Comparison of ENCODE assay signal across 2 cellular contexts in the genomic region with DNA sequence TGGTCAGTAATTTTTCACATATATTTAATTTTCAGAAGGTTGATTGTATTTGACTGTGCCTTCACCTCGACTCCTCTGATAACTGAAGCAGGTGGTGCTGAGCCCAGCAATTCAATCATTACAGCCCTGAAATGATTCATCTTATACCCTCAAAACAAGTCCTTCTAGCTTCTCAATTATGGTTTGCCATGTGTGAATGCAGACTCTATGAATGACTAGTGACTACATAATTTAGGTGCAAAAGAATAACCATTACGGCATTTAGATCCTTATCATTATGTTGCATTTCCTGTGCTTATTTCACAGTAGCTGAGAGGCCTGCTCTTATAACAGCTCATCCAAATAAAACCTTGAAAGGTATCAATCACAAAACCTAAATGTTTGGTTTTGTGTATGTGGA.
TF ChIP-seq lines count a peak whose summit lies in the region.

No MANE protein-coding gene starts in this region.

TF ChIP-seq in SK-N-SH, 30 proteins besides CTCF, POLR2A, EP300 and RAD21 (continued from another document):
- TF ChIP-seq, protein P1, sequence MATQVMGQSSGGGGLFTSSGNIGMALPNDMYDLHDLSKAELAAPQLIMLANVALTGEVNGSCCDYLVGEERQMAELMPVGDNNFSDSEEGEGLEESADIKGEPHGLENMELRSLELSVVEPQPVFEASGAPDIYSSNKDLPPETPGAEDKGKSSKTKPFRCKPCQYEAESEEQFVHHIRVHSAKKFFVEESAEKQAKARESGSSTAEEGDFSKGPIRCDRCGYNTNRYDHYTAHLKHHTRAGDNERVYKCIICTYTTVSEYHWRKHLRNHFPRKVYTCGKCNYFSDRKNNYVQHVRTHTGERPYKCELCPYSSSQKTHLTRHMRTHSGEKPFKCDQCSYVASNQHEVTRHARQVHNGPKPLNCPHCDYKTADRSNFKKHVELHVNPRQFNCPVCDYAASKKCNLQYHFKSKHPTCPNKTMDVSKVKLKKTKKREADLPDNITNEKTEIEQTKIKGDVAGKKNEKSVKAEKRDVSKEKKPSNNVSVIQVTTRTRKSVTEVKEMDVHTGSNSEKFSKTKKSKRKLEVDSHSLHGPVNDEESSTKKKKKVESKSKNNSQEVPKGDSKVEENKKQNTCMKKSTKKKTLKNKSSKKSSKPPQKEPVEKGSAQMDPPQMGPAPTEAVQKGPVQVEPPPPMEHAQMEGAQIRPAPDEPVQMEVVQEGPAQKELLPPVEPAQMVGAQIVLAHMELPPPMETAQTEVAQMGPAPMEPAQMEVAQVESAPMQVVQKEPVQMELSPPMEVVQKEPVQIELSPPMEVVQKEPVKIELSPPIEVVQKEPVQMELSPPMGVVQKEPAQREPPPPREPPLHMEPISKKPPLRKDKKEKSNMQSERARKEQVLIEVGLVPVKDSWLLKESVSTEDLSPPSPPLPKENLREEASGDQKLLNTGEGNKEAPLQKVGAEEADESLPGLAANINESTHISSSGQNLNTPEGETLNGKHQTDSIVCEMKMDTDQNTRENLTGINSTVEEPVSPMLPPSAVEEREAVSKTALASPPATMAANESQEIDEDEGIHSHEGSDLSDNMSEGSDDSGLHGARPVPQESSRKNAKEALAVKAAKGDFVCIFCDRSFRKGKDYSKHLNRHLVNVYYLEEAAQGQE (IDR thresholded peaks at IDR 0.05; ENCODE audit: low read depth, low read length): no peak
- TF ChIP-seq NRF1 (IDR thresholded peaks at IDR 0.05; ENCODE audit: low read depth, low read length): no peak
- no peak for TF ChIP-seq RCOR1 (IDR thresholded peaks at IDR 0.05; ENCODE audit: low read length)
- TF ChIP-seq, protein P2, sequence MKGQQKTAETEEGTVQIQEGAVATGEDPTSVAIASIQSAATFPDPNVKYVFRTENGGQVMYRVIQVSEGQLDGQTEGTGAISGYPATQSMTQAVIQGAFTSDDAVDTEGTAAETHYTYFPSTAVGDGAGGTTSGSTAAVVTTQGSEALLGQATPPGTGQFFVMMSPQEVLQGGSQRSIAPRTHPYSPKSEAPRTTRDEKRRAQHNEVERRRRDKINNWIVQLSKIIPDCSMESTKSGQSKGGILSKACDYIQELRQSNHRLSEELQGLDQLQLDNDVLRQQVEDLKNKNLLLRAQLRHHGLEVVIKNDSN (IDR thresholded peaks at IDR 0.05; ENCODE audit: borderline replicate concordance, low read depth): no peak
- no peak for TF ChIP-seq NFIC (IDR thresholded peaks at IDR 0.05; ENCODE audit: borderline replicate concordance)
- TF ChIP-seq TAF1 (IDR thresholded peaks at IDR 0.05; ENCODE audit: borderline replicate concordance, low read depth, low read length): no peak
- no peak for TF ChIP-seq SIN3A (IDR thresholded peaks at IDR 0.05; ENCODE audit: borderline replicate concordance, low read depth, low read length)
- TF ChIP-seq TCF12 (IDR thresholded peaks at IDR 0.05): no peak
- no peak for TF ChIP-seq CHD2 (IDR thresholded peaks at IDR 0.05; ENCODE audit: low read length, partially characterized antibody)
- TF ChIP-seq, protein P3, sequence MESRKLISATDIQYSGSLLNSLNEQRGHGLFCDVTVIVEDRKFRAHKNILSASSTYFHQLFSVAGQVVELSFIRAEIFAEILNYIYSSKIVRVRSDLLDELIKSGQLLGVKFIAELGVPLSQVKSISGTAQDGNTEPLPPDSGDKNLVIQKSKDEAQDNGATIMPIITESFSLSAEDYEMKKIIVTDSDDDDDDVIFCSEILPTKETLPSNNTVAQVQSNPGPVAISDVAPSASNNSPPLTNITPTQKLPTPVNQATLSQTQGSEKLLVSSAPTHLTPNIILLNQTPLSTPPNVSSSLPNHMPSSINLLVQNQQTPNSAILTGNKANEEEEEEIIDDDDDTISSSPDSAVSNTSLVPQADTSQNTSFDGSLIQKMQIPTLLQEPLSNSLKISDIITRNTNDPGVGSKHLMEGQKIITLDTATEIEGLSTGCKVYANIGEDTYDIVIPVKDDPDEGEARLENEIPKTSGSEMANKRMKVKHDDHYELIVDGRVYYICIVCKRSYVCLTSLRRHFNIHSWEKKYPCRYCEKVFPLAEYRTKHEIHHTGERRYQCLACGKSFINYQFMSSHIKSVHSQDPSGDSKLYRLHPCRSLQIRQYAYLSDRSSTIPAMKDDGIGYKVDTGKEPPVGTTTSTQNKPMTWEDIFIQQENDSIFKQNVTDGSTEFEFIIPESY (IDR thresholded peaks at IDR 0.05; ENCODE audit: borderline replicate concordance, low read depth): no peak
- TF ChIP-seq SMC3 (IDR thresholded peaks at IDR 0.05; ENCODE audit: low read depth, low read length): no peak

TF ChIP-seq in SK-N-SH treated with all-trans-retinoic acid at 6 μM for 48 hours, 23 proteins besides CTCF, POLR2A, EP300 and RAD21 (continued from another document):
- TF ChIP-seq, protein P4, sequence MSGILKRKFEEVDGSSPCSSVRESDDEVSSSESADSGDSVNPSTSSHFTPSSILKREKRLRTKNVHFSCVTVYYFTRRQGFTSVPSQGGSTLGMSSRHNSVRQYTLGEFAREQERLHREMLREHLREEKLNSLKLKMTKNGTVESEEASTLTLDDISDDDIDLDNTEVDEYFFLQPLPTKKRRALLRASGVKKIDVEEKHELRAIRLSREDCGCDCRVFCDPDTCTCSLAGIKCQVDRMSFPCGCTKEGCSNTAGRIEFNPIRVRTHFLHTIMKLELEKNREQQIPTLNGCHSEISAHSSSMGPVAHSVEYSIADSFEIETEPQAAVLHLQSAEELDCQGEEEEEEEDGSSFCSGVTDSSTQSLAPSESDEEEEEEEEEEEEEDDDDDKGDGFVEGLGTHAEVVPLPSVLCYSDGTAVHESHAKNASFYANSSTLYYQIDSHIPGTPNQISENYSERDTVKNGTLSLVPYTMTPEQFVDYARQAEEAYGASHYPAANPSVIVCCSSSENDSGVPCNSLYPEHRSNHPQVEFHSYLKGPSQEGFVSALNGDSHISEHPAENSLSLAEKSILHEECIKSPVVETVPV (CRISPR knock-in tag; IDR thresholded peaks at IDR 0.05): no peak
